Comparison of ENCODE assay signal across 13 cellular contexts in genomic region chr7:30159153-30159552, GRCh38. TPM values are rescaled to one million over a fixed set of nuclear protein-coding genes. Genes with fewer than 3 reads are reported as not detected.
DNase-seq lines count a peak whose midpoint lies in the region; ATAC-seq lines count a peak whose summit lies in the region.
"Had no signal": no experiment of that assay in that cellular context is flagged by ENCODE, and none has a peak within 500 bp of the region (broad histone marks: within the 10 kb centered on the region; RNA-seq: fewer than 3 reads in every experiment).

No MANE protein-coding gene starts in this region.

- no peak overlapping the region; a peak in 1 of 20 replicates for H3K4me3 ChIP-seq in BLaER1 treated with 17β-estradiol and CSF1 and Interleukin-3, amounts not matched to agents 10 nM and 100 nM
- H3K4me3 ChIP-seq: stomach had no signal

- no peaks in the 10 kb centered on the region for H4K20me1 ChIP-seq in BLaER1 treated with 17β-estradiol and CSF1 and Interleukin-3, amounts not matched to agents 10 nM and 100 nM

- intact Hi-C loops in left colon (cut with DNase I, micrococcal nuclease): no loop called here

- H3K4me2 ChIP-seq in BLaER1 treated with 17β-estradiol and CSF1 and Interleukin-3, amounts not matched to agents 10 nM and 100 nM: peak overlapping the region; percentile 74 to 92 (median 80)

- peaks cover 98 to 100% (median 100%) of the 10 kb centered on the region in 10 experiments for H3K4me1 ChIP-seq in BLaER1 treated with 17β-estradiol and CSF1 and Interleukin-3, amounts not matched to agents 10 nM and 100 nM

- peak; percentile 41 for DNase-seq in NCI-H69 (lab: John Stamatoyannopoulos, UW)
- peak in 1 of 2 donors; percentile 50 for DNase-seq in left colon
- DNase-seq in NAMALWA (ENCODE audit: low spot score): no peak
- no peak for DNase-seq in NCI-H1105 treated with DMSO at 0.1 percent for 48 hours (lab: John Stamatoyannopoulos, UW)
- DNase-seq: activated CD4-positive, CD25-positive, alpha-beta regulatory T cell treated with anti-CD3 and anti-CD28 coated beads, Interleukin-2, amount 50 U/mL, for 72 hours; glutamatergic neuron; NCI-H2227 treated with DMSO at 0.1 percent for 48 hours had no signal

- ATAC-seq in HG02938 (IDR thresholded peaks at IDR 0.05; ENCODE audit: unreplicated experiment) (peak; percentile 36), left colon (peak; percentile 87), HG03378 (IDR thresholded peaks at IDR 0.05; ENCODE audit: unreplicated experiment) (no peak), GM21526 (IDR thresholded peaks at IDR 0.05; ENCODE audit: low FRiP score, unreplicated experiment) (no peak)

- no peaks in the 10 kb centered on the region for H3K36me3 ChIP-seq in BLaER1 treated with 17β-estradiol and CSF1 and Interleukin-3, amounts not matched to agents 10 nM and 100 nM

- H3K9ac ChIP-seq in BLaER1 treated with 17β-estradiol and CSF1 and Interleukin-3, amounts not matched to agents 10 nM and 100 nM: peak overlapping the region in 9 of 11 experiments; percentile 33 to 66 (median 53); a peak in 11 of 22 replicates

- H3K9me3 ChIP-seq in BLaER1 treated with 17β-estradiol and CSF1 and Interleukin-3, amounts not matched to agents 10 nM and 100 nM (replicated peaks in 1 of 11): no peaks in the 10 kb centered on the region
- H3K9me3 ChIP-seq: stomach had no signal

- H3K27me3 ChIP-seq in BLaER1 treated with 17β-estradiol and CSF1 and Interleukin-3, amounts not matched to agents 10 nM and 100 nM: no peaks in the 10 kb centered on the region
- H3K27me3 ChIP-seq: stomach had no signal

- H3K27ac ChIP-seq in BLaER1 treated with 17β-estradiol and CSF1 and Interleukin-3, amounts not matched to agents 10 nM and 100 nM: peak overlapping the region; percentile 64 to 89 (median 74); a peak in 21 of 22 replicates
- H3K27ac ChIP-seq: epithelial cell of prostate had no signal

RNA-seq across cellular contexts. Expression of gene MTURN, which starts 24.4 kb away (rescaled TPM):
- 10 to 100 TPM in 1 of 2 donors, 1 to 10 TPM in 1; 8.7 to 15.2 TPM for total RNA-seq in left colon

Comparison
In these comparisons a context has a peak if more than half of its experiments do, and no peak if none do; other contexts are left out.
1. ATAC-seq: peak in HG02938 (single experiment) and left colon (single experiment); none in HG03378 (single experiment) and GM21526 (single experiment).